8 cellular contexts compared by ENCODE assay signal in the genomic region with DNA sequence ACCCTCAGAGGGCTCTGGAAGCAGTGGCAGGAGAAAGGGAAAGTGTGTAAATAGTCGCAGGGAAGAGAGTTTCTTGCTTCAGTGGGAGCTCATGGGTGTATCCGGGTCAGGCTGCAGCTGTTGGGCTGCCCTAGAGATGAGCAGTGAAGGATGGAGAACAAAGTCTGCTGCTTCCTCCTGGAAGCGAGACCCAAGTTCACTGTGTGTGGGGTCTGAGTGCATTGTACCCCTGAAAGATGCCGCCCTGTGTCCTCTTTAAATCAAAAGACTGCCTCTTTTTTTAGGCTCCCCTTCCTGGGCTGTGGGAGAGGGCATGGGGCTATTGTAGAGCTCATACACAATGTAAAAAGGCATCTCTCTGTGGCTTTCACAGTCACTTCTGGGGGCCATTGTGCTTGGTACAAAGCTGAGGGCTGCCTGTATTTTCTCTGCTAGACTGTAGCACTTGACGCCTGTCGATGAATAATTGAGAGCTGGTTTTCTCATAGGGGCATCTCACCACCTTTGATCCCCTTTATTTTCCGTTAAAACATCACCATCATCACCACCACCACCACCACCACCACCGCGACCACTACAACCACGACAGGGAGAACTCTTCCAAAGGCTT. TPM values are rescaled to one million over a fixed set of nuclear protein-coding genes. Genes with fewer than 3 reads are reported as not detected.
A peak's percentile ranks its signal among the peaks of the same experiment; 100 is the strongest.
DNase-seq lines count a peak whose midpoint lies in the region; ATAC-seq, FAIRE-seq and TF ChIP-seq lines count a peak whose summit lies in the region.

No MANE protein-coding gene starts in this region.

- H3K4me1 Mint-ChIP-seq in astrocyte (ENCODE audit: low read depth, unreplicated experiment): peaks cover 11% of the 10 kb centered on the region

- peaks cover 75% of the 10 kb centered on the region for H3K79me2 ChIP-seq in astrocyte (ENCODE audit: insufficient read depth, low read length)

- H3K27ac ChIP-seq in cardiac muscle cell (peak overlapping the region; percentile 45), astrocyte (ENCODE audit: low read depth, low read length) (no peak overlapping the region), upper lobe of right lung (no peak overlapping the region)

- H2AFZ ChIP-seq in astrocyte (ENCODE audit: low read depth, low read length): no peak overlapping the region

- H3K4me1 ChIP-seq in cardiac muscle cell (ENCODE audit: low read depth) (no peaks in the 10 kb centered on the region), astrocyte (ENCODE audit: insufficient read depth, low read length) (peaks cover 7% of the 10 kb centered on the region), upper lobe of right lung (peaks cover 24% of the 10 kb centered on the region)

- H3K9me3 Mint-ChIP-seq in astrocyte (ENCODE audit: unreplicated experiment): peaks cover 7% of the 10 kb centered on the region

- peak overlapping the region; percentile 37 for H3K4me2 ChIP-seq in astrocyte (ENCODE audit: low read length)

- peak; percentile 53 for ATAC-seq in HG03095 (IDR thresholded peaks at IDR 0.05; ENCODE audit: unreplicated experiment)
- peak; percentile 33 for ATAC-seq in upper lobe of right lung
- no peak for ATAC-seq in GM18520 (IDR thresholded peaks at IDR 0.05; ENCODE audit: unreplicated experiment)

- H3K9me3 ChIP-seq in cardiac muscle cell (ENCODE audit: low read depth): no peaks in the 10 kb centered on the region
- H3K9me3 ChIP-seq in astrocyte (ENCODE audit: insufficient read depth, low read depth, low read length): no peaks in the 10 kb centered on the region
- H3K9me3 ChIP-seq in upper lobe of right lung: no peaks in the 10 kb centered on the region

- peak overlapping the region; percentile 3 for H3K9ac ChIP-seq in astrocyte (ENCODE audit: low read length)

- H3K36me3 Mint-ChIP-seq in astrocyte (ENCODE audit: low read depth, unreplicated experiment): peaks cover 7% of the 10 kb centered on the region

- no peak overlapping the region for H3K4me3 ChIP-seq in cardiac muscle cell
- no peak overlapping the region for H3K4me3 ChIP-seq in astrocyte (ENCODE audit: insufficient read depth, low read depth, low read length)
- no peak overlapping the region for H3K4me3 ChIP-seq in upper lobe of right lung

- H3K4me3 Mint-ChIP-seq in astrocyte (ENCODE audit: unreplicated experiment): no peak overlapping the region

- H3K27me3 Mint-ChIP-seq in astrocyte (ENCODE audit: low read depth, unreplicated experiment): no peaks in the 10 kb centered on the region

- no peak for FAIRE-seq in astrocyte (lab: Jason Lieb, UNC)

- H3K27me3 ChIP-seq in cardiac muscle cell: no peaks in the 10 kb centered on the region
- no peaks in the 10 kb centered on the region for H3K27me3 ChIP-seq in astrocyte (ENCODE audit: insufficient read depth, low read length)
- no peaks in the 10 kb centered on the region for H3K27me3 ChIP-seq in upper lobe of right lung

- no peaks in the 10 kb centered on the region for H3K36me3 ChIP-seq in cardiac muscle cell
- no peaks in the 10 kb centered on the region for H3K36me3 ChIP-seq in astrocyte (ENCODE audit: insufficient read depth, low read length)
- H3K36me3 ChIP-seq in upper lobe of right lung: no peaks in the 10 kb centered on the region

- DNase-seq in cardiac muscle cell (ENCODE audit: low read depth in 1 of 2, low spot score in 1 of 2) (no peak), cardiac septum (ENCODE audit: low spot score) (no peak), astrocyte (ENCODE audit: low read depth) (no peak), upper lobe of right lung (no peak), NOMO-1 treated with dmso at 0.1 percent for 144 hours (lab: John Stamatoyannopoulos, UW; ENCODE audit: unreplicated experiment) (no peak)
- DNase-seq in activated effector memory CD4-positive, alpha-beta T cell treated with Interleukin-2 at 50 U/mL for 16 hours: no peak

- H3K27ac Mint-ChIP-seq in astrocyte (ENCODE audit: unreplicated experiment): no peak overlapping the region

- intact Hi-C loops in cardiac septum (cut with DNase I): no loop called here
- intact Hi-C loops in upper lobe of right lung (cut with DNase I): no loop called here

- no peak for TF ChIP-seq CTCF in cardiac muscle cell (IDR thresholded peaks at IDR 0.05; ENCODE audit: low read depth, low read length)
- TF ChIP-seq CTCF in astrocyte (IDR thresholded peaks at IDR 0.05; ENCODE audit: insufficient read depth, low read depth, low read length): no peak
- TF ChIP-seq CTCF in upper lobe of right lung (IDR thresholded peaks at IDR 0.05): no peak

- H4K20me1 ChIP-seq in astrocyte (ENCODE audit: insufficient read depth, low read length): peaks cover 39% of the 10 kb centered on the region

RNA-seq across cellular contexts. Expression of gene CHST11, which starts 16.7 kb away (rescaled TPM):
- total RNA-seq in cardiac muscle cell: 29.8 and 39.8 TPM in 2 replicates
- 20.5 and 24.2 TPM in 2 replicates for polyA plus RNA-seq in cardiac muscle cell
- total RNA-seq in cardiac septum: 6.1 TPM
- total RNA-seq in astrocyte: 30.0 and 30.2 TPM in 2 replicates
- 56.6 TPM for total RNA-seq in upper lobe of right lung
